Comparison of ENCODE assay signal across 10 cellular contexts in the genomic region with DNA sequence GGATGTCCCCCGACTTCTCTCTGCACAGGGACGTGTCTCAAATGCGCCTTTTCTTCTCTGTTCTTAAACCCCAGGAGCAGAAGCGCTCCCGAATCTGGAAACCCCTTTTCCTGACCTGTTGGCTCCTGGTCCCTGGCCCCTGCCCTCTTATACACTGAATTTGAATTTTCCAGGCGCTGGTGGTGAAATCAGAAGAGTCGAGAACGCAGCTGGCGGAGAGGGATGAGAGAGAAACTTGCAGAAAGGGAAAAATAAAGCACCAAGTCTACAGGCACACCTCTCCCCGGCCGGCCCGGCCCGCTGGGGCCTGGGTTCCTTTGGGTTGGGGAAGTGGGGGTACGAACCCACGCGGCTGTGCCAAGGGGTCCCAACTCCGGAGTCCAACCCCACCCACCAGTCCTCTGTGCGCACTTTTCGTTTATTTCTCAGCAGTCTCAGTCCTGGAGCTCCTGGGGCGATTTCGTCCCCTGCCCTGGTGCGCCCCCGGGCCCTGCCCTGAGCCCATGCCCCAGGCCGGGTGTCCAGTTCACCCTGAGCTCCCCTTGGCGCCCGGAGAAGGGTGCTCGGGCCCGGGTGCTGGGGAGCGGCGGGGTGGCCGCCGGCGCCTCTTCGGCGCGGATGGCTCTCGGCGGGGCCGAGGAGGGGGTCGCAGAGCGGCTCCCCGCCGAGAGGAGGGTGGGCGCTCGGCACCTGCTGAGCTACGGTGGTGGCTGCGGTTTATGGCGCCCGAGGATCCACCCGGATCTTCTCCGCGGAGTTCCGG. TPM values are rescaled to one million over a fixed set of nuclear protein-coding genes. Genes with fewer than 3 reads are reported as not detected.
DNase-seq lines count a peak whose midpoint lies in the region; FAIRE-seq and TF ChIP-seq lines count a peak whose summit lies in the region.
"Had no signal": no experiment of that assay in that cellular context is flagged by ENCODE, and none has a peak within 500 bp of the region (broad histone marks: within the 10 kb centered on the region; RNA-seq: fewer than 3 reads in every experiment).

No MANE protein-coding gene starts in this region.

- FAIRE-seq in bronchial epithelial cell (lab: Jason Lieb, UNC), result no peak
- FAIRE-seq: frontal cortex had no signal

- peak overlapping the region; percentile 98 for H3K9ac ChIP-seq in neural cell (ENCODE audit: low read length)

- H3K36me3 ChIP-seq in MG63, result no peaks in the 10 kb centered on the region
- no peaks in the 10 kb centered on the region for H3K36me3 ChIP-seq in bronchial epithelial cell (ENCODE audit: control insufficient read depth, insufficient read depth, low read length)
- H3K36me3 ChIP-seq in neural cell (ENCODE audit: insufficient read depth, low read length), result no peaks in the 10 kb centered on the region

- no peaks in the 10 kb centered on the region for H4K20me1 ChIP-seq in neural cell (ENCODE audit: insufficient read depth)

- TF ChIP-seq RAD21 in neural cell (conservative IDR thresholded peaks at IDR 0.05), result no peak

- peak; percentile 56 for DNase-seq in D341Med (ENCODE audit: low spot score)
- DNase-seq in MG63, result no peak
- no peak for DNase-seq in bronchial epithelial cell (ENCODE audit: low read depth)
- DNase-seq in NCI-H2029 treated with DMSO at 0.1 percent for 48 hours (lab: John Stamatoyannopoulos, UW), result no peak
- no peak for DNase-seq in GM19238 (ENCODE audit: insufficient read length, low spot score)
- no peak for DNase-seq in epidermal melanocyte (ENCODE audit: insufficient read length, low spot score)
- no peak for DNase-seq in germinal center (ENCODE audit: low spot score)
- DNase-seq: stimulated activated CD4-positive, alpha-beta T cell treated with anti-CD3 and anti-CD28 coated beads, Interleukin-4, amount 100 ng/mL, for 24 hours had no signal

- no peak for TF ChIP-seq EP300 in neural cell (conservative IDR thresholded peaks at IDR 0.05; ENCODE audit: poor library complexity, severe bottlenecking)

- peaks cover 55% of the 10 kb centered on the region for H3K27me3 ChIP-seq in MG63
- H3K27me3 ChIP-seq in bronchial epithelial cell (ENCODE audit: control insufficient read depth, insufficient read depth, low read length), result peaks cover 61% of the 10 kb centered on the region
- peaks cover 70% of the 10 kb centered on the region for H3K27me3 ChIP-seq in neural cell (ENCODE audit: insufficient read depth, low read depth, low read length)

- H3K79me2 ChIP-seq in neural cell (replicated peaks; ENCODE audit: insufficient read depth, low read length), result no peaks in the 10 kb centered on the region

- peak overlapping the region; percentile 34 for H3K4me3 ChIP-seq in MG63
- H3K4me3 ChIP-seq in bronchial epithelial cell (ENCODE audit: low read depth, low read length), result peak overlapping the region; percentile 20
- H3K4me3 ChIP-seq in neural cell (ENCODE audit: low read length), result peak overlapping the region; percentile 68

- H3K4me2 ChIP-seq in neural cell (ENCODE audit: low read length), result peak overlapping the region; percentile 25

- peaks cover 12% of the 10 kb centered on the region for H3F3A ChIP-seq in neural cell (ENCODE audit: insufficient read depth, low read length, poor library complexity, severe bottlenecking)

- peak overlapping the region; percentile 96 for H3K27ac ChIP-seq in neural cell (ENCODE audit: low read length)

- H3K9me3 ChIP-seq in MG63, result no peaks in the 10 kb centered on the region
- no peaks in the 10 kb centered on the region for H3K9me3 ChIP-seq in neural cell (ENCODE audit: low read length)

- TF ChIP-seq CTCF in bronchial epithelial cell (IDR thresholded peaks at IDR 0.05; ENCODE audit: insufficient read depth, low read length, severe bottlenecking) (no peak), neural cell (IDR thresholded peaks at IDR 0.05; ENCODE audit: poor library complexity, severe bottlenecking) (no peak)

- no peak overlapping the region for H2AFZ ChIP-seq in neural cell (ENCODE audit: low read depth, low read length)

- no peaks in the 10 kb centered on the region for H3K9me2 ChIP-seq in neural cell (ENCODE audit: insufficient read depth, low read length)

TF ChIP-seq in neural cell, 6 proteins besides CTCF, POLR2A, EP300 and RAD21:
- TF ChIP-seq, protein P1, sequence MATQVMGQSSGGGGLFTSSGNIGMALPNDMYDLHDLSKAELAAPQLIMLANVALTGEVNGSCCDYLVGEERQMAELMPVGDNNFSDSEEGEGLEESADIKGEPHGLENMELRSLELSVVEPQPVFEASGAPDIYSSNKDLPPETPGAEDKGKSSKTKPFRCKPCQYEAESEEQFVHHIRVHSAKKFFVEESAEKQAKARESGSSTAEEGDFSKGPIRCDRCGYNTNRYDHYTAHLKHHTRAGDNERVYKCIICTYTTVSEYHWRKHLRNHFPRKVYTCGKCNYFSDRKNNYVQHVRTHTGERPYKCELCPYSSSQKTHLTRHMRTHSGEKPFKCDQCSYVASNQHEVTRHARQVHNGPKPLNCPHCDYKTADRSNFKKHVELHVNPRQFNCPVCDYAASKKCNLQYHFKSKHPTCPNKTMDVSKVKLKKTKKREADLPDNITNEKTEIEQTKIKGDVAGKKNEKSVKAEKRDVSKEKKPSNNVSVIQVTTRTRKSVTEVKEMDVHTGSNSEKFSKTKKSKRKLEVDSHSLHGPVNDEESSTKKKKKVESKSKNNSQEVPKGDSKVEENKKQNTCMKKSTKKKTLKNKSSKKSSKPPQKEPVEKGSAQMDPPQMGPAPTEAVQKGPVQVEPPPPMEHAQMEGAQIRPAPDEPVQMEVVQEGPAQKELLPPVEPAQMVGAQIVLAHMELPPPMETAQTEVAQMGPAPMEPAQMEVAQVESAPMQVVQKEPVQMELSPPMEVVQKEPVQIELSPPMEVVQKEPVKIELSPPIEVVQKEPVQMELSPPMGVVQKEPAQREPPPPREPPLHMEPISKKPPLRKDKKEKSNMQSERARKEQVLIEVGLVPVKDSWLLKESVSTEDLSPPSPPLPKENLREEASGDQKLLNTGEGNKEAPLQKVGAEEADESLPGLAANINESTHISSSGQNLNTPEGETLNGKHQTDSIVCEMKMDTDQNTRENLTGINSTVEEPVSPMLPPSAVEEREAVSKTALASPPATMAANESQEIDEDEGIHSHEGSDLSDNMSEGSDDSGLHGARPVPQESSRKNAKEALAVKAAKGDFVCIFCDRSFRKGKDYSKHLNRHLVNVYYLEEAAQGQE (IDR thresholded peaks at IDR 0.05; ENCODE audit: borderline replicate concordance), result no peak
- TF ChIP-seq MXI1 (conservative IDR thresholded peaks at IDR 0.05; ENCODE audit: poor library complexity, severe bottlenecking) (no peak), POLR2AphosphoS5 (IDR thresholded peaks at IDR 0.05) (no peak), SMC3 (conservative IDR thresholded peaks at IDR 0.05; ENCODE audit: poor library complexity) (no peak), EZH2 (IDR thresholded peaks at IDR 0.05; ENCODE audit: borderline replicate concordance, insufficient read depth, low read length, poor library complexity, severe bottlenecking) (no peak), TAF1 (IDR thresholded peaks at IDR 0.05; ENCODE audit: low read depth) (no peak)
TF ChIP-seq in neural cell: peak in this region for 0.

RNA-seq across cellular contexts. Expression of gene CBX8, which starts 15.5 kb away (rescaled TPM):
- total RNA-seq in MG63 (2014; rRNA removed; shearing (Covaris generic); ENCODE audit: low replicate concordance), result 7.7 and 15.7 TPM in 2 replicates
- 2.6 and 2.7 TPM in 2 replicates for total RNA-seq in bronchial epithelial cell
- polyA plus RNA-seq in neural cell, result 15.4 and 27.6 TPM in 2 replicates
- 26.4 and 33.8 TPM in 2 replicates for polyA minus RNA-seq in neural cell

RNA-seq across cellular contexts. Expression of gene CBX4, which starts 26.9 kb away (rescaled TPM):
- 8.8 and 26.2 TPM in 2 replicates for total RNA-seq in MG63 (2014; rRNA removed; shearing (Covaris generic); ENCODE audit: low replicate concordance)
- total RNA-seq in bronchial epithelial cell, result 43.4 and 86.8 TPM in 2 replicates
- polyA plus RNA-seq in neural cell, result 31.9 and 34.6 TPM in 2 replicates
- 43.3 and 45.8 TPM in 2 replicates for polyA minus RNA-seq in neural cell

RNA-seq across cellular contexts. Expression of gene CBX2, which starts 34.4 kb away (rescaled TPM):
- 14.1 and 17.1 TPM in 2 replicates for total RNA-seq in MG63 (2014; rRNA removed; shearing (Covaris generic); ENCODE audit: low replicate concordance)
- total RNA-seq in bronchial epithelial cell, result 1.1 and 2.3 TPM in 2 replicates
- 15.9 and 16.9 TPM in 2 replicates for polyA plus RNA-seq in neural cell
- 27.1 and 28.5 TPM in 2 replicates for polyA minus RNA-seq in neural cell
